8 cellular contexts compared by ENCODE assay signal in the genomic region with DNA sequence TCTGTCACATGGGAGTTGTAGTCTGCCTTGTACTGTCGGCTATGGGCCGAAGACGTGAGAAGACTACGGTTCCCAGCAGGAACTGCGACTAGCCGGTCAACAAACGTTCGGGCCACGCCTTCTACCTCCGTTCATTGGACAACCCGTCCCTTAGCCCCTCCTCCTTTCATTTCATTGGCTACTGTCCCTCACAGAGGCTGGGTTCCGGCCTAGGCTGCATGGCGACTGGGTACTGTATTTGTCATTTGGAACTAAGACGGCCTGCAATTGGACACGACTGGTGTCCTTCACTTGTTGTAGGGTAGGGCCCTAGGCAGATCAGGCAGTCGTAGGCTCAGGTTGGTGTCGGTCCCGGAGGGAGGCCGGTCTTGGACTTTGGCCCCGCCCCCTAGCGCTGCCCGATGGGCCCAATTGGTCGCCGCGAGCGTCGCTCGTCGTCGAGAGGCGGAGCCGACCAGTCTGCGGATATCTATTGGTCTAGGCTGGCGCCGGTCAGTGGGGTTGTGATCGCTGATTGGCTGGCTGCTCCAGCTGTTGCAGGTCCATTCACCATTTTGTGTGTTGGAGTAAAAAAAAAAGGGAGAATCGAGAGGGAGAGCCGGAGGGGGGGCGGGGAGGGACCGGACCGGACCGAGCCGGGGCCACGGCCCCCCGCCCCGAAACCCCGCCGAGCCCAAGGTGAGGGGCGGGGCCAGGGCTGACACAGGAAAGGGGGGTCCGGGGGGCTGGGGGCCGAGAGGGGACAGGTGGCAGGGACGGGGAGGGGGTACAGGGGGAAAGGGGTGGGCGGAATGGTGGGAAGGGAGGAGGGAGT. TPM values are rescaled to one million over a fixed set of nuclear protein-coding genes. Genes with fewer than 3 reads are reported as not detected.
DNase-seq lines count a peak whose midpoint lies in the region; ATAC-seq, FAIRE-seq and TF ChIP-seq lines count a peak whose summit lies in the region.

A gene (plus strand): TSS at position 549 of the 814 bp plus-strand sequence. CDS start 2,532 bp downstream, outside the sequence.

- peak within 1 kb of the TSS; percentile 75 for H3K27ac ChIP-seq in adipose tissue (ENCODE audit: low read depth, low read length)
- peak within 1 kb of the TSS; percentile 100 for H3K27ac ChIP-seq in pancreas
- peak within 1 kb of the TSS; percentile 96 to 100 (median 99) for H3K27ac ChIP-seq in thyroid gland

- H3K9me3 ChIP-seq in pancreas = no peaks in the 10 kb centered on the region
- no peaks in the 10 kb centered on the region for H3K9me3 ChIP-seq in thyroid gland

- TF ChIP-seq CTCF in GM12875 (IDR thresholded peaks at IDR 0.05; ENCODE audit: borderline replicate concordance, insufficient read depth, low read depth, low read length) = no peak
- no peak for TF ChIP-seq CTCF in pancreas (IDR thresholded peaks at IDR 0.05)
- no peak for TF ChIP-seq CTCF in thyroid gland (IDR thresholded peaks at IDR 0.05)

- H3K36me3 ChIP-seq in pancreas = peaks cover 0 to 18% (median 8%) of the 10 kb centered on the region in 3 donors
- H3K36me3 ChIP-seq in thyroid gland = peaks cover 19 to 20% of the 10 kb centered on the region in 2 donors

- WGBS in adipose tissue, 3 donors = 0 to 1% (median 0%) methylated on average over 43 to 53 of the region's 53 CpGs
- 1% methylated on average over 52 to 53 of the region's 53 CpGs for WGBS in pancreas, 2 donors
- 1 to 2% methylated on average over 41 to 49 of the region's 53 CpGs for WGBS in thyroid gland, 2 donors

- ATAC-seq in HG02870 (IDR thresholded peaks at IDR 0.05; ENCODE audit: unreplicated experiment) = peak; percentile 70
- peak; percentile 90 for ATAC-seq in Right ventricle myocardium superior (ENCODE audit: poor library complexity)
- peak; percentile 75 to 86 (median 82) for ATAC-seq in pancreas

- FAIRE-seq in pancreas (lab: Jason Lieb, UNC) = peak; percentile 98

- H3K27me3 ChIP-seq in pancreas (no peaks in the 10 kb centered on the region), thyroid gland (no peaks in the 10 kb centered on the region)

- peak in 1 of 2 donors; percentile 13 for TF ChIP-seq POLR2A in thyroid gland (IDR thresholded peaks at IDR 0.05)

- intact Hi-C loops in Right ventricle myocardium superior (cut with DNase I) (no loop called here), pancreas (cut with DNase I) (no loop called here), thyroid gland (cut with DNase I) (no loop called here)

- peak; percentile 100 for DNase-seq in NCI-H146 (lab: John Stamatoyannopoulos, UW)
- DNase-seq in T-helper 1 cell = peak; percentile 99 to 100 (median 99)
- peak; percentile 99 for DNase-seq in Right ventricle myocardium superior
- peak; percentile 98 to 100 (median 100) for DNase-seq in pancreas
- peak; percentile 100 for DNase-seq in thyroid gland

- H3K4me3 ChIP-seq in GM12875 (ENCODE audit: low read depth, low read length) (peak within 1 kb of the TSS; percentile 99), pancreas (peak within 1 kb of the TSS; percentile 30 to 57 (median 46)), thyroid gland (replicated peaks in 1 of 3) (peak within 1 kb of the TSS; percentile 45 to 66 (median 58))

- H3K4me1 ChIP-seq in pancreas (peaks cover 0 to 10% (median 8%) of the 10 kb centered on the region in 3 donors), thyroid gland (peaks cover 20 to 29% of the 10 kb centered on the region in 2 donors)

RNA-seq across cellular contexts. Expression of the gene that starts here (rescaled TPM):
- polyA plus RNA-seq in adipose tissue (10 to 100 TPM; 18.7 to 49.1 (median 33.3) TPM), pancreas (10 to 100 TPM; 47.1 to 65.0 TPM)
- total RNA-seq in Right ventricle myocardium superior (33.6 TPM), pancreas (10 to 100 TPM; 27.7 to 37.6 (median 32.0) TPM), thyroid gland (10 to 100 TPM; 50.6 to 98.3 (median 56.9) TPM)

Comparison
In these comparisons a context has a peak if more than half of its experiments do, and no peak if none do; other contexts are left out.
1. Peak in every context shown above with its lines: DNase-seq, ATAC-seq, H3K4me3 ChIP-seq and H3K27ac ChIP-seq.
2. H3K4me3 ChIP-seq: peak in every context shown above with its lines; median percentile 99 in GM12875; 58 in thyroid gland; 46 in pancreas.